In the genomic region with DNA sequence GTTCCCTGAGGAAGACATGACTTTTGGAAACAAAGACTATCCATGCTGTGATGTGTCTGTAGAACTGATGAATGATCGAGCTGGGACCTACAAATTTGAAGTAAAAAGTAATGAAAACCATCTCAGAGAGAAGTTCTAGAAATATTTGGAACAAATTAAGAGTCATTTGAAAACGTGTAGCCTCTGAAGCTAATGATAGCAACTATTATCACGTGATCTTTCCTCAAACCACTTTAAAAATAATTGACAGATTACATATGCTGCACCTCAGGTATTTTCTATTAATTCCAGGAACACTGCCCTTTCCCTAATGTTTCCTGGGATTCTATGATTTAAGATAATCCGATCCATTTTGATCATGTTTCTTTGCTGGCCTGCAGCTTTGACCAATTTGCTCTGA, we compare ENCODE assay signal across 33 cellular contexts.
"Had no signal": no experiment of that assay in that cellular context is flagged by ENCODE, and none has a peak within 500 bp of the region (broad histone marks: within the 10 kb centered on the region; RNA-seq: fewer than 3 reads in every experiment).

No MANE protein-coding gene starts in this region.

- H3K36me3 ChIP-seq: adrenal gland, ascending aorta, brain microvascular endothelial cell, breast epithelium, cardiac muscle cell had no signal

- H3K4me3 ChIP-seq: adrenal gland, ascending aorta, body of pancreas, breast epithelium, cardiac muscle cell had no signal

- H3K27ac ChIP-seq: adrenal gland, ascending aorta, body of pancreas, brain microvascular endothelial cell, breast epithelium, cardiac muscle cell had no signal

- H3K9me3 ChIP-seq: adrenal gland, ascending aorta, body of pancreas, breast epithelium had no signal

- ATAC-seq: activated naive CD4-positive, alpha-beta T cell treated with anti-CD3 and anti-CD28 coated beads, Interleukin-2, amount 50 U/mL, for 72 hours; activated naive CD8-positive, alpha-beta T cell treated with anti-CD3 and anti-CD28 coated beads, Interleukin-2, amount 50 U/mL, for 24 hours; activated T-cell treated with anti-CD3 and anti-CD28 coated beads, Interleukin-2, amount 50 U/mL, for 4 hours; activated T-cell treated with anti-CD3 and anti-CD28 coated beads, Interleukin-2, amount 50 U/mL, for 72 hours; activated T-helper 17 cell treated with anti-CD3 and anti-CD28 coated beads, Interleukin-2, amount 50 U/mL, for 72 hours; body of pancreas had no signal

- H3K4me1 ChIP-seq: adrenal gland, ascending aorta, body of pancreas, breast epithelium had no signal

- H3K27me3 ChIP-seq: adrenal gland, ascending aorta, body of pancreas, brain microvascular endothelial cell, cardiac muscle cell had no signal

- FAIRE-seq: astrocyte, bronchial epithelial cell had no signal

- DNase-seq: activated effector memory CD4-positive, alpha-beta T cell treated with anti-CD3 and anti-CD28 coated beads, Interleukin-2, amount 50 U/mL, for 16 hours; activated effector memory CD4-positive, alpha-beta T cell treated with Interleukin-2 at 50 U/mL for 16 hours; activated gamma-delta T cell; activated gamma-delta T cell treated with Interleukin-2 at 50 U/mL for 16 hours; activated naive CD4-positive, alpha-beta T cell; activated naive CD4-positive, alpha-beta T cell treated with anti-CD3 and anti-CD28 coated beads for 36 hours; activated naive CD4-positive, alpha-beta T cell treated with anti-CD3 and anti-CD28 coated beads, Interleukin-2, amount 10 ng/mL, durations not matched to agents 7 days and 5 days; activated naive CD4-positive, alpha-beta T cell treated with anti-CD3 and anti-CD28 coated beads, Interleukin-2, amount 50 U/mL, for 16 hours; activated naive CD4-positive, alpha-beta T cell treated with Interleukin-2 at 50 U/mL for 16 hours; activated naive CD8-positive, alpha-beta T cell treated with anti-CD3 and anti-CD28 coated beads for 36 hours; activated naive CD8-positive, alpha-beta T cell treated with anti-CD3 and anti-CD28 coated beads, Interleukin-2, amount 10 ng/mL, durations not matched to agents 7 days and 5 days; activated naive CD8-positive, alpha-beta T cell treated with anti-CD3 and anti-CD28 coated beads, Interleukin-2, amount 50 U/mL, for 24 hours; activated T-cell treated with anti-CD3 and anti-CD28 coated beads, Interleukin-2, amount 50 U/mL, for 24 hours; activated T-cell treated with anti-CD3 and anti-CD28 coated beads, Interleukin-2, amount 50 U/mL, for 4 hours; activated T-cell treated with anti-CD3 and anti-CD28 coated beads, Interleukin-2, amount 50 U/mL, for 48 hours; activated T-cell treated with anti-CD3 and anti-CD28 coated beads, Interleukin-2, amount 50 U/mL, for 72 hours; adrenal gland; amniotic stem cell; amygdala; anterior cingulate cortex; aorta; body of pancreas; brain microvascular endothelial cell; caudate nucleus; central memory CD4-positive, alpha-beta T cell; cerebellar nuclear complex had no signal
